8 cellular contexts compared by ENCODE assay signal in genomic region chr4:184647391-184648101, GRCh38. TPM values are rescaled to one million over a fixed set of nuclear protein-coding genes. Genes with fewer than 3 reads are reported as not detected.
DNase-seq lines count a peak whose midpoint lies in the region; ATAC-seq and TF ChIP-seq lines count a peak whose summit lies in the region.

No MANE protein-coding gene starts in this region.

- DNase-seq in ELR (ENCODE audit: low read depth) = peak; percentile 61
- DNase-seq in RKO (ENCODE audit: low spot score) = peak; percentile 69
- DNase-seq in prostate gland (ENCODE audit: low spot score) = no peak
- DNase-seq in DMS 273 treated with DMSO at 0.1 percent for 48 hours (lab: John Stamatoyannopoulos, UW) = no peak
- no peak for DNase-seq in 8988T
- DNase-seq in stimulated activated CD4-positive, alpha-beta T cell treated with anti-CD3 and anti-CD28 coated beads, Interleukin-12 subunit alpha, Interleukin-12 subunit beta, amount 100 ng/mL, for 4 hours = no peak

- ATAC-seq in GM21825 (IDR thresholded peaks at IDR 0.05; ENCODE audit: unreplicated experiment) = no peak

- H3K9me3 ChIP-seq in esophagus (ENCODE audit: control insufficient read depth in 2 of 2, insufficient read depth in 1 of 2, low read depth in 1 of 2, low read length in 1 of 2) = no peaks in the 10 kb centered on the region
- H3K9me3 ChIP-seq in prostate gland = no peaks in the 10 kb centered on the region

- H3K4me1 ChIP-seq in esophagus (ENCODE audit: control insufficient read depth in 2 of 2, insufficient read depth in 2 of 2, low read length in 1 of 2) (peaks cover 0 to 7% of the 10 kb centered on the region in 2 donors), prostate gland (replicated peaks) (peaks cover 14% of the 10 kb centered on the region)

- no peaks in the 10 kb centered on the region for H3K27me3 ChIP-seq in esophagus (ENCODE audit: control insufficient read depth in 1 of 2, insufficient read depth in 2 of 2, low read length in 2 of 2)
- H3K27me3 ChIP-seq in prostate gland (replicated peaks; ENCODE audit: insufficient read depth) = no peaks in the 10 kb centered on the region

- TF ChIP-seq POLR2A in prostate gland (IDR thresholded peaks at IDR 0.05) = no peak

- TF ChIP-seq CTCF in prostate gland (IDR thresholded peaks at IDR 0.05) = no peak

- peak overlapping the region in 1 of 2 donors; percentile 94 for H3K27ac ChIP-seq in esophagus (ENCODE audit: low read depth in 2 of 2, low read length in 1 of 2)
- peak overlapping the region; percentile 91 to 94 for H3K27ac ChIP-seq in prostate gland

- H3K4me3 ChIP-seq in esophagus (ENCODE audit: low read depth in 1 of 2, low read length in 2 of 2) = peak overlapping the region; percentile 58 to 68
- H3K4me3 ChIP-seq in prostate gland = peak overlapping the region; percentile 65 to 73

- H3K36me3 ChIP-seq in esophagus (ENCODE audit: control insufficient read depth in 2 of 2, insufficient read depth in 2 of 2, low read length in 1 of 2) (no peaks in the 10 kb centered on the region), prostate gland (no peaks in the 10 kb centered on the region)

- WGBS in esophagus, 2 donors = 33 to 38% methylated on average over 10 of the region's 10 CpGs
- 41% methylated on average over 10 of the region's 10 CpGs for WGBS in prostate gland

- intact Hi-C loops in prostate gland (cut with DNase I) = loop anchor here (5.0 to 10.0 kb wide), 3 partner anchors 85 to 363 kb away; partner anchors contain the start of genes CENPU and IRF2

RNA-seq across cellular contexts. Expression of gene CASP3, which starts 1.7 kb away (rescaled TPM):
- polyA plus RNA-seq in esophagus = 10 to 100 TPM; 12.2 to 15.7 TPM
- 10 to 100 TPM; 13.3 to 13.8 TPM for total RNA-seq in prostate gland

RNA-seq across cellular contexts. Expression of gene PRIMPOL, which starts 2.0 kb away (rescaled TPM):
- polyA plus RNA-seq in esophagus = 10 to 100 TPM in 1 of 2 donors, 1 to 10 TPM in 1; 5.9 to 27.3 TPM
- total RNA-seq in prostate gland = 10 to 100 TPM; 14.3 to 28.6 TPM

Comparison
In these comparisons a context has a peak if more than half of its experiments do, and no peak if none do; other contexts are left out.
1. DNase-seq: peak in ELR (single experiment) and RKO (single experiment); none in prostate gland (single experiment), DMS 273 treated with DMSO at 0.1 percent for 48 hours (single experiment), 8988T (single experiment) and stimulated activated CD4-positive, alpha-beta T cell treated with anti-CD3 and anti-CD28 coated beads, Interleukin-12 subunit alpha, Interleukin-12 subunit beta, amount 100 ng/mL, for 4 hours (single experiment).